19 cellular contexts compared by ENCODE assay signal in genomic region chr19:14553042-14553938, GRCh38. TPM values are rescaled to one million over a fixed set of nuclear protein-coding genes. Genes with fewer than 3 reads are reported as not detected.
A peak's percentile ranks its signal among the peaks of the same experiment; 100 is the strongest.
DNase-seq lines count a peak whose midpoint lies in the region; ATAC-seq and TF ChIP-seq lines count a peak whose summit lies in the region.
"Had no signal": no experiment of that assay in that cellular context is flagged by ENCODE, and none has a peak within 500 bp of the region (broad histone marks: within the 10 kb centered on the region; RNA-seq: fewer than 3 reads in every experiment).

No MANE protein-coding gene starts in this region.

- BruUV-seq in OCI-LY7 (replicated peaks; lab: Mats Ljungman, UMichigan): no TSS peak

- H3K9me2 ChIP-seq in OCI-LY7 (ENCODE audit: insufficient read depth, low read length): no peaks in the 10 kb centered on the region

- TF ChIP-seq CTCF in RWPE2 (IDR thresholded peaks at IDR 0.05; ENCODE audit: poor library complexity, severe bottlenecking): no peak
- no peak for TF ChIP-seq CTCF in psoas muscle (IDR thresholded peaks at IDR 0.05)
- no peak for TF ChIP-seq CTCF in OCI-LY7 (conservative IDR thresholded peaks at IDR 0.05; ENCODE audit: low read length)

- no peaks in the 10 kb centered on the region for H4K20me1 ChIP-seq in OCI-LY7 (ENCODE audit: insufficient read depth, low read length)

- 47 to 66% (median 55%) methylated on average over 34 to 35 of the region's 35 CpGs for WGBS in psoas muscle, 3 donors

- CTCF ChIA-PET in OCI-LY7 (lab: Charles Lee; ENCODE audit: unreplicated experiment): no interaction called here

- no peaks in the 10 kb centered on the region for H3K27me3 ChIP-seq in RWPE2 (ENCODE audit: insufficient read depth, poor library complexity, severe bottlenecking)
- H3K27me3 ChIP-seq in psoas muscle (ENCODE audit: insufficient read depth in 3 of 3, low read length in 2 of 3): no peaks in the 10 kb centered on the region
- H3K27me3 ChIP-seq: Peyer's patch, tibial nerve had no signal

- H3K27ac ChIP-seq in RWPE2 (ENCODE audit: poor library complexity, severe bottlenecking): peak overlapping the region; percentile 34
- H3K27ac ChIP-seq in psoas muscle: peak overlapping the region; percentile 96
- H3K27ac ChIP-seq in OCI-LY7 (ENCODE audit: low read depth, low read length, poor library complexity, severe bottlenecking): no peak overlapping the region
- H3K27ac ChIP-seq: Peyer's patch, tibial nerve had no signal

- in situ Hi-C loops in G401 (cut with HindIII; ENCODE audit: low sequenced_read_pairs): no loop called here

- H3K4me1 ChIP-seq in RWPE2 (ENCODE audit: insufficient read depth, poor library complexity, severe bottlenecking) (peaks cover 22% of the 10 kb centered on the region), psoas muscle (peaks cover 56% of the 10 kb centered on the region), OCI-LY7 (ENCODE audit: insufficient read depth, low read length, poor library complexity, severe bottlenecking) (peaks cover 34% of the 10 kb centered on the region)

- H3K36me3 ChIP-seq in RWPE2 (ENCODE audit: low read depth) (peaks cover 20% of the 10 kb centered on the region), psoas muscle (ENCODE audit: insufficient read depth in 1 of 2, low read depth in 1 of 2) (peaks cover 0 to 32% of the 10 kb centered on the region in 2 donors), OCI-LY7 (ENCODE audit: insufficient read depth, low read length) (peaks cover 20% of the 10 kb centered on the region)

- intact Hi-C loops in psoas muscle (cut with DNase I) (no loop called here), OCI-LY7 (cut with micrococcal nuclease; ENCODE audit: unreplicated experiment) (loop anchor here (5.0 kb wide), 1 partner anchor 46 kb away; no protein-coding TSS in a partner anchor)

- H3K4me3 ChIP-seq in RWPE2 (ENCODE audit: severe bottlenecking) (no peak overlapping the region), psoas muscle (peak overlapping the region; percentile 25), OCI-LY7 (ENCODE audit: low read depth, low read length, poor library complexity, severe bottlenecking) (no peak overlapping the region)
- H3K4me3 ChIP-seq: Peyer's patch, tibial nerve had no signal

- no peak overlapping the region for H3K4me2 ChIP-seq in OCI-LY7 (ENCODE audit: low read length)

- H2AFZ ChIP-seq in OCI-LY7 (ENCODE audit: low read length): no peak overlapping the region

- 0 out of 2 replicates have a peak, but pooled peaks cover 3% of the 10 kb centered on the region for H3K79me2 ChIP-seq in OCI-LY7 (ENCODE audit: insufficient read depth, low read depth, low read length)

- ATAC-seq in RWPE2 (ENCODE audit: low read depth) (no peak), esophagus mucosa (peak; percentile 20), psoas muscle (peak in 2 of 4 donors; percentile 36 to 55), GM19455 (IDR thresholded peaks at IDR 0.05; ENCODE audit: unreplicated experiment) (no peak), HG03432 (IDR thresholded peaks at IDR 0.05; ENCODE audit: unreplicated experiment) (no peak)
- ATAC-seq: left ventricle myocardium superior had no signal

- POLR2A ChIA-PET in OCI-LY7 (lab: Charles Lee): no interaction called here

- H3K9me3 ChIP-seq in RWPE2 (ENCODE audit: severe bottlenecking) (no peaks in the 10 kb centered on the region), psoas muscle (no peaks in the 10 kb centered on the region), OCI-LY7 (ENCODE audit: low read length) (no peaks in the 10 kb centered on the region)
- H3K9me3 ChIP-seq: Peyer's patch, tibial nerve had no signal

- DNase-seq in G401 (ENCODE audit: low spot score): peak; percentile 90
- DNase-seq in RWPE2 (ENCODE audit: low spot score): no peak
- no peak for DNase-seq in psoas muscle
- no peak for DNase-seq in Kasumi-1 (lab: John Stamatoyannopoulos, UW)
- DNase-seq in OCI-LY7 (ENCODE audit: low spot score): no peak
- DNase-seq: activated naive CD4-positive, alpha-beta T cell treated with Interleukin-2 at 50 U/mL for 16 hours; effector CD8-positive, alpha-beta T cell; left ventricle myocardium superior; naive B cell; NCI-H2081; NCI-H69; Peyer's patch; retina; SW 1271 had no signal

RNA-seq across cellular contexts. Expression of gene NDUFB7, which starts 18.6 kb away (rescaled TPM):
- 287 and 394 TPM in 2 replicates for total RNA-seq in G401 (2014; rRNA removed; shearing (Covaris generic))
- total RNA-seq in esophagus mucosa (186 TPM), psoas muscle (100 to 1,000 TPM; 216 to 306 (median 287) TPM), OCI-LY7 (2022) (137 and 141 TPM in 2 replicates)
- 100 to 1,000 TPM; 488 to 805 (median 716) TPM for polyA plus RNA-seq in psoas muscle
- total RNA-seq in OCI-LY7 (2014; rRNA removed; shearing (Covaris generic)): 282 and 301 TPM in 2 replicates

RNA-seq across cellular contexts. Expression of gene TECR, which starts 23.9 kb away (rescaled TPM):
- 166 and 226 TPM in 2 replicates for total RNA-seq in G401 (2014; rRNA removed; shearing (Covaris generic))
- total RNA-seq in esophagus mucosa (341 TPM), psoas muscle (100 to 1,000 TPM; 111 to 209 (median 158) TPM), OCI-LY7 (2022) (128 and 130 TPM in 2 replicates)
- polyA plus RNA-seq in psoas muscle: 100 to 1,000 TPM in 2 of 3 donors, 10 to 100 TPM in 1; 77.8 to 145 (median 136) TPM
- 52.3 and 81.4 TPM in 2 replicates for total RNA-seq in OCI-LY7 (2014; rRNA removed; shearing (Covaris generic))

RNA-seq across cellular contexts. Expression of gene CLEC17A, which starts 29.6 kb away (rescaled TPM):
- total RNA-seq in G401 (2014; rRNA removed; shearing (Covaris generic)): not detected in 2 replicates
- total RNA-seq in esophagus mucosa (0.20 TPM), psoas muscle (not detected), OCI-LY7 (2022) (22.5 and 27.4 TPM in 2 replicates)
- polyA plus RNA-seq in psoas muscle: under 1 TPM in 2 of 3 donors, not detected in 1; 0.03 to 0.04 TPM
- 45.7 and 51.1 TPM in 2 replicates for total RNA-seq in OCI-LY7 (2014; rRNA removed; shearing (Covaris generic))
- total RNA-seq: fibroblast of villous mesenchyme, left ventricle myocardium superior had no signal

RNA-seq across cellular contexts. Expression of gene DNAJB1, which starts 35.1 kb away (rescaled TPM):
- 95.1 and 117 TPM in 2 replicates for total RNA-seq in G401 (2014; rRNA removed; shearing (Covaris generic))
- total RNA-seq in esophagus mucosa (337 TPM), psoas muscle (100 to 1,000 TPM in 1 of 4 donors, 10 to 100 TPM in 3; 32.6 to 105 (median 42.6) TPM), OCI-LY7 (2022) (51.7 and 63.7 TPM in 2 replicates)
- 10 to 100 TPM; 20.8 to 32.0 (median 24.4) TPM for polyA plus RNA-seq in psoas muscle
- total RNA-seq in OCI-LY7 (2014; rRNA removed; shearing (Covaris generic)): 62.9 and 76.7 TPM in 2 replicates

RNA-seq across cellular contexts. Expression of gene GIPC1, which starts 57.4 kb away (rescaled TPM):
- 367 and 404 TPM in 2 replicates for total RNA-seq in G401 (2014; rRNA removed; shearing (Covaris generic))
- total RNA-seq in esophagus mucosa: 254 TPM
- total RNA-seq in psoas muscle: 10 to 100 TPM; 37.9 to 45.3 (median 43.2) TPM
- 10 to 100 TPM; 45.3 to 63.5 (median 50.8) TPM for polyA plus RNA-seq in psoas muscle
- 18.5 and 26.9 TPM in 2 replicates for total RNA-seq in OCI-LY7 (2014; rRNA removed; shearing (Covaris generic))
- 37.6 and 38.3 TPM in 2 replicates for total RNA-seq in OCI-LY7 (2022)

Comparison
In these comparisons a context has a peak if more than half of its experiments do, and no peak if none do; other contexts are left out.
1. RNA of gene CLEC17A, which starts 29.6 kb away (total RNA-seq): 22.5 to 51.1 TPM in OCI-LY7; 0.20 TPM in esophagus mucosa (single experiment), not detected in psoas muscle and not detected in G401; every median in the first group is over 10 times any median in the second.